10 cellular contexts compared by ENCODE assay signal in genomic region chr11:75499423-75500305, GRCh38. TPM values are rescaled to one million over a fixed set of nuclear protein-coding genes. Genes with fewer than 3 reads are reported as not detected.
DNase-seq lines count a peak whose midpoint lies in the region; ATAC-seq, FAIRE-seq and TF ChIP-seq lines count a peak whose summit lies in the region.
"Had no signal": no experiment of that assay in that cellular context is flagged by ENCODE, and none has a peak within 500 bp of the region (broad histone marks: within the 10 kb centered on the region; RNA-seq: fewer than 3 reads in every experiment).

No MANE protein-coding gene starts in this region.

- H3K36me3 ChIP-seq in liver (ENCODE audit: control insufficient read depth in 4 of 4, insufficient read depth in 3 of 4, low read depth in 1 of 4, low read length in 3 of 4) (no peaks in the 10 kb centered on the region), HepG2 (replicated peaks in 1 of 2; ENCODE audit: control insufficient read depth in 1 of 2, insufficient read depth in 2 of 2, low read length in 2 of 2) (peaks cover 4 to 24% of the 10 kb centered on the region in 2 experiments; a peak in 3 of 5 replicates), mesenchymal stem cell (ENCODE audit: control insufficient read depth in 1 of 2, insufficient read depth in 2 of 2, low read depth in 1 of 2, low read length in 2 of 2) (no peaks in the 10 kb centered on the region), MM.1S (replicated peaks; ENCODE audit: insufficient read depth, low read length) (no peaks in the 10 kb centered on the region)

- BruUV-seq in HepG2 (replicated peaks; lab: Mats Ljungman, UMichigan) = no TSS peak

- intact Hi-C loops in HepG2 (cut with micrococcal nuclease; ENCODE audit: unreplicated experiment) = no loop called here

- no peak for TF ChIP-seq POLR2A in HepG2 (IDR thresholded peaks at IDR 0.05; ENCODE audit: insufficient read depth in 1 of 2, low read depth in 2 of 2, low read length in 2 of 2)

- H3K14ac ChIP-seq in mesenchymal stem cell (ENCODE audit: low read length in 2 of 2) = peak overlapping the region in 1 of 2 experiments; percentile 19

- H3K79me2 ChIP-seq in HepG2 (ENCODE audit: insufficient read depth, low read length) (peaks cover 19% of the 10 kb centered on the region), MM.1S (ENCODE audit: low read length) (no peaks in the 10 kb centered on the region)

- TF ChIP-seq CTCF in liver (IDR thresholded peaks at IDR 0.05; ENCODE audit: low read depth, low read length, missing input control) = no peak
- no peak for TF ChIP-seq CTCF in HepG2 (CRISPR knock-in tag; IDR thresholded peaks at IDR 0.05)
- TF ChIP-seq CTCF in MM.1S (IDR thresholded peaks at IDR 0.05; ENCODE audit: low read length) = no peak

- H2BK12ac ChIP-seq in mesenchymal stem cell (ENCODE audit: low read length in 2 of 2) = peak overlapping the region in 1 of 2 experiments; percentile 45

- H4K20me1 ChIP-seq in HepG2 (ENCODE audit: insufficient read depth, low read length) (peaks cover 23% of the 10 kb centered on the region; the same call in 1 of the 2 replicates), MM.1S (ENCODE audit: insufficient read depth, low read length) (no peaks in the 10 kb centered on the region)

- no peak for ATAC-seq in HepG2

- no peaks in the 10 kb centered on the region for H3K9me2 ChIP-seq in MM.1S (replicated peaks; ENCODE audit: insufficient read depth, low read length)

- H3K4me1 ChIP-seq in liver (ENCODE audit: control insufficient read depth in 4 of 4, insufficient read depth in 4 of 4, low read length in 3 of 4) (no peaks in the 10 kb centered on the region), HepG2 (ENCODE audit: insufficient read depth, low read length) (peaks cover 77% of the 10 kb centered on the region), mesenchymal stem cell (ENCODE audit: control insufficient read depth, insufficient read depth, low read depth, low read length) (peaks cover 18% of the 10 kb centered on the region), MM.1S (ENCODE audit: low read length) (no peaks in the 10 kb centered on the region)

- CTCF ChIA-PET in HepG2 (lab: Yijun Ruan, JAX; ENCODE audit: low intra/inter-chr PET ratio, low total read pairs) = no interaction called here

- no peak overlapping the region for H2AK5ac ChIP-seq in mesenchymal stem cell (ENCODE audit: low read length, severe bottlenecking)

- TF ChIP-seq EP300 in HepG2 (IDR thresholded peaks at IDR 0.05; ENCODE audit: low read depth in 2 of 2, low read length in 2 of 2) (no peak), HepG2 (CRISPR knock-in tag; IDR thresholded peaks at IDR 0.05; ENCODE audit: borderline replicate concordance) (no peak)

- no peak overlapping the region for H3K9ac ChIP-seq in liver (ENCODE audit: low read depth in 1 of 2, low read length in 2 of 2)
- no peak overlapping the region for H3K9ac ChIP-seq in HepG2 (ENCODE audit: insufficient read depth, low read depth, low read length)
- peak overlapping the region; percentile 11 for H3K9ac ChIP-seq in mesenchymal stem cell (ENCODE audit: low read length)
- H3K9ac ChIP-seq in MM.1S (ENCODE audit: low read length) = no peak overlapping the region

- DNase-seq in HepG2 (ENCODE audit: low spot score) (no peak), mesenchymal stem cell (peak; percentile 73), activated gamma-delta T cell (lab: John Stamatoyannopoulos, UW) (no peak), MM.1S (no peak), mesenteric fat pad (ENCODE audit: low spot score) (no peak)
- no peak for DNase-seq in stimulated activated naive CD4-positive, alpha-beta T cell (lab: John Stamatoyannopoulos, UW)
- DNase-seq: glutamatergic neuron, NCI-H82 had no signal

- no peak overlapping the region for H2BK120ac ChIP-seq in mesenchymal stem cell (ENCODE audit: low read depth, low read length)

- no peaks in the 10 kb centered on the region for H3K79me1 ChIP-seq in mesenchymal stem cell (replicated peaks; ENCODE audit: low read length, poor library complexity, severe bottlenecking)

- H3K18ac ChIP-seq in mesenchymal stem cell (ENCODE audit: low read depth in 1 of 2, low read length in 2 of 2) = peak overlapping the region; percentile 9 to 18

- H3K27me3 ChIP-seq in liver (ENCODE audit: control insufficient read depth in 4 of 4, insufficient read depth in 4 of 4, low read length in 3 of 4) (no peaks in the 10 kb centered on the region), HepG2 (ENCODE audit: control insufficient read depth in 1 of 2, insufficient read depth in 2 of 2, low read length in 2 of 2) (no peaks in the 10 kb centered on the region), mesenchymal stem cell (ENCODE audit: control insufficient read depth in 1 of 2, insufficient read depth in 1 of 2, low read length in 2 of 2) (no peaks in the 10 kb centered on the region), MM.1S (replicated peaks; ENCODE audit: insufficient read depth, low read length) (no peaks in the 10 kb centered on the region)

- POLR2A ChIA-PET in HepG2 (lab: Yijun Ruan, JAX) = interaction anchor here (1.2 to 2.0 kb wide), 2 partner anchors 19 to 25 kb away, joined by 4 to 5 read pairs; no protein-coding TSS in a partner anchor

- no peaks in the 10 kb centered on the region for H3F3A ChIP-seq in MM.1S (ENCODE audit: insufficient read depth, low read length)

- H3K4me2 ChIP-seq in HepG2 (ENCODE audit: low read depth, low read length) (no peak overlapping the region), mesenchymal stem cell (ENCODE audit: low read length, poor library complexity, severe bottlenecking) (no peak overlapping the region), MM.1S (ENCODE audit: low read depth, low read length) (no peak overlapping the region)

- TF ChIP-seq RAD21 in liver (IDR thresholded peaks at IDR 0.05) (no peak), HepG2 (CRISPR knock-in tag; IDR thresholded peaks at IDR 0.05) (no peak)

- H4K8ac ChIP-seq in mesenchymal stem cell (ENCODE audit: low read length) = peak overlapping the region; percentile 76

- WGBS in liver = 72% methylated on average over 8 of the region's 8 CpGs
- WGBS in HepG2 (ENCODE audit: low lambda C conversion rate) = 90% methylated on average over 5 of the region's 8 CpGs
- 62% methylated on average over 8 of the region's 8 CpGs for WGBS in mesenchymal stem cell

- no peak overlapping the region for H2AFZ ChIP-seq in HepG2 (ENCODE audit: low read length)
- no peak overlapping the region for H2AFZ ChIP-seq in mesenchymal stem cell (ENCODE audit: low read depth, low read length)
- H2AFZ ChIP-seq in MM.1S (ENCODE audit: low read length) = no peak overlapping the region

- H3K9me3 ChIP-seq in liver (ENCODE audit: control insufficient read depth in 4 of 4, low read length in 3 of 4) (no peaks in the 10 kb centered on the region), HepG2 (ENCODE audit: low read length) (no peaks in the 10 kb centered on the region), mesenchymal stem cell (ENCODE audit: control insufficient read depth, low read length) (no peaks in the 10 kb centered on the region), MM.1S (replicated peaks; ENCODE audit: insufficient read depth, low read length) (no peaks in the 10 kb centered on the region)

- H3K27ac ChIP-seq in liver (ENCODE audit: low read depth in 1 of 2, low read length in 2 of 2) (no peak overlapping the region), HepG2 (ENCODE audit: extremely low read length, insufficient read depth, low read length) (no peak overlapping the region), mesenchymal stem cell (ENCODE audit: low read length, poor library complexity, severe bottlenecking) (no peak overlapping the region), MM.1S (ENCODE audit: low read length) (no peak overlapping the region)

- no peak overlapping the region for H2BK5ac ChIP-seq in mesenchymal stem cell (ENCODE audit: low read depth, low read length, poor library complexity, severe bottlenecking)

- no peak overlapping the region for H3K4ac ChIP-seq in mesenchymal stem cell (ENCODE audit: low read depth in 1 of 2, low read length in 2 of 2)

- in situ Hi-C loops in HepG2 (cut with HindIII; ENCODE audit: extremely low pct_ligation_motif_present, low pct_unique_long_range_greater_than_20kb) = loop anchor here (5.0 kb wide), 1 partner anchor 33 kb away; no protein-coding TSS in a partner anchor

- H2BK15ac ChIP-seq in mesenchymal stem cell (ENCODE audit: low read depth, poor library complexity, severe bottlenecking) = no peak overlapping the region

- no peak for FAIRE-seq in HepG2 (lab: Jason Lieb, UNC)
- FAIRE-seq in endometrium (lab: Jason Lieb, UNC) = peak; percentile 97

- H4K91ac ChIP-seq in mesenchymal stem cell (ENCODE audit: low read length) = peak overlapping the region; percentile 70

- no peak overlapping the region for H3K23ac ChIP-seq in mesenchymal stem cell (ENCODE audit: low read length in 2 of 2)

- H3K4me3 ChIP-seq in liver (ENCODE audit: low read depth in 1 of 3, low read length in 3 of 3) (no peak overlapping the region), HepG2 (replicated peaks in 1 of 3; ENCODE audit: insufficient read depth in 1 of 3, low read depth in 2 of 3, low read length in 3 of 3) (no peak overlapping the region), mesenchymal stem cell (ENCODE audit: insufficient read depth in 1 of 2, low read depth in 1 of 2, low read length in 2 of 2) (peak overlapping the region in 1 of 2 experiments; percentile 48), MM.1S (ENCODE audit: low read length) (no peak overlapping the region)

RNA-seq across cellular contexts. Expression of gene GDPD5, which starts 26.1 kb away (rescaled TPM):
- 10 to 100 TPM in 1 of 2 donors, 1 to 10 TPM in 1; 4.8 to 22.8 TPM for total RNA-seq in liver
- 1 to 10 TPM; 3.0 to 3.7 TPM for polyA plus RNA-seq in liver
- 35.8 and 67.5 TPM in 2 replicates for total RNA-seq in HepG2 (2016; rRNA removed; fragmentation: Illumina TruSeq; extraction: Trizol)
- total RNA-seq in HepG2 (2016; cell fraction: cytosol; rRNA removed; fragmentation: Illumina TruSeq; extraction: Trizol; ENCODE audit: low read depth) = 24.1 and 26.9 TPM in 2 replicates
- 31.0 and 63.9 TPM in 2 replicates for total RNA-seq in HepG2 (2016; cell fraction: insoluble cytoplasmic fraction; rRNA removed; fragmentation: Illumina TruSeq; extraction: Trizol)
- total RNA-seq in HepG2 (2016; cell fraction: membrane; rRNA removed; fragmentation: Illumina TruSeq; extraction: Trizol) = 48.4 and 52.8 TPM in 2 replicates
- 82.9 and 86.5 TPM in 2 replicates for total RNA-seq in HepG2 (2016; cell fraction: nucleus; rRNA removed; fragmentation: Illumina TruSeq; extraction: Trizol)
- polyA plus RNA-seq in HepG2 (2011; rRNA removed) = 55.0 and 55.2 TPM in 2 replicates
- 19.4 and 33.8 TPM in 2 replicates for polyA plus RNA-seq in HepG2 (2011; cell fraction: cytosol; rRNA removed)
- polyA plus RNA-seq in HepG2 (2011; cell fraction: nucleus; rRNA removed) = 229 and 337 TPM in 2 replicates
- 36.3 and 37.7 TPM in 2 replicates for polyA plus RNA-seq in HepG2 (2012)
- 14.1 and 14.2 TPM in 2 replicates for polyA plus RNA-seq in HepG2 (2016; cell fraction: cytosol; fragmentation: Illumina TruSeq; extraction: Trizol; ENCODE audit: low read depth)
- 33.8 and 39.1 TPM in 2 replicates for polyA plus RNA-seq in HepG2 (2016; cell fraction: insoluble cytoplasmic fraction; fragmentation: Illumina TruSeq; extraction: Trizol; ENCODE audit: low read depth)
- 33.4 and 35.7 TPM in 2 replicates for polyA plus RNA-seq in HepG2 (2016; cell fraction: membrane; fragmentation: Illumina TruSeq; extraction: Trizol; ENCODE audit: low read depth)
- polyA plus RNA-seq in HepG2 (2016; cell fraction: nucleus; fragmentation: Illumina TruSeq; extraction: Trizol; ENCODE audit: insufficient read depth, low read depth) = 217 and 242 TPM in 2 replicates
- 39.6 and 88.9 TPM in 2 replicates for polyA minus RNA-seq in HepG2 (2011; rRNA and poly(A)+ RNA removed; ENCODE audit: low replicate concordance)
- polyA minus RNA-seq in HepG2 (2011; cell fraction: cytosol; rRNA and poly(A)+ RNA removed) = 23.0 and 24.3 TPM in 2 replicates
- polyA minus RNA-seq in HepG2 (2011; cell fraction: nucleus; rRNA and poly(A)+ RNA removed) = 51.5 and 67.3 TPM in 2 replicates
- polyA plus RNA-seq in mesenchymal stem cell (2013, experiment 1 of 2) = 1.8 TPM
- polyA plus RNA-seq in mesenchymal stem cell (2013, experiment 2 of 2) = 1.4 TPM
- 46.2 TPM for total RNA-seq in mesenteric fat pad
